Comparison of ENCODE assay signal across 8 cellular contexts in the genomic region with DNA sequence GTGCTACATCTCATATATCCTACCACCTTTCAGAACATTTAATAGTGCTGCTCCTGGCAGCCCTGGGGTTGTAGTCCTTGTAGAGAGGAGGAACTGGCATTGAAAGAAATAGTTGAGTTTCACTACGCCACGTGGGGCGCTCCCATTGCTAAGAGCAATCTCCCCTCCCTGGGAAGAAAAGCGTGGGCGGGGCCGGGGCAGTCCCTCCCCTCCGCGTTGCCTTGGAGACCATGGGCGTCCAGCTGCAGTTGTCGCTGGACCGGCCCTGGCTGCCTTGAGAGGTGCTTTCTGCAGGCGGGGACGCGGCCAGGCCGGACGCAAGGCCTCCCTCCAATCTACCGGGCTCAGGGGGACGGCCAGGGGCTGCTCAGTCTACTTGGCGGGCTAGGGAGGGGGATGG. TPM values are rescaled to one million over a fixed set of nuclear protein-coding genes. Genes with fewer than 3 reads are reported as not detected.
A peak's percentile ranks its signal among the peaks of the same experiment; 100 is the strongest.
DNase-seq lines count a peak whose midpoint lies in the region; ATAC-seq and TF ChIP-seq lines count a peak whose summit lies in the region.

No MANE protein-coding gene starts in this region.

- peak; percentile 40 for ATAC-seq in activated naive CD8-positive, alpha-beta T cell treated with anti-CD3 and anti-CD28 coated beads, Interleukin-2, amount 50 U/mL, for 24 hours
- no peak for ATAC-seq in HG02759 (IDR thresholded peaks at IDR 0.05; ENCODE audit: unreplicated experiment)
- no peak for ATAC-seq in GM18505 (IDR thresholded peaks at IDR 0.05; ENCODE audit: unreplicated experiment)

- H3K4me3 Mint-ChIP-seq in activated naive CD8-positive, alpha-beta T cell treated with anti-CD3 and anti-CD28 coated beads, Interleukin-2, amount 50 U/mL, for 24 hours = no peak overlapping the region

- no peak for TF ChIP-seq POLR2A in GM18505 (IDR thresholded peaks at IDR 0.05; ENCODE audit: borderline replicate concordance, extremely low read depth, insufficient read depth, insufficient read length)

- H3K9me3 Mint-ChIP-seq in activated naive CD8-positive, alpha-beta T cell treated with anti-CD3 and anti-CD28 coated beads, Interleukin-2, amount 50 U/mL, for 24 hours = peaks cover 19% of the 10 kb centered on the region

- DNase-seq in Daoy (ENCODE audit: low read depth) (peak; percentile 91), hepatic stellate cell (ENCODE audit: low spot score) (peak; percentile 20), retina (peak; percentile 85), HuH-7 (ENCODE audit: low spot score) (no peak), COLO829 (ENCODE audit: low spot score) (no peak)
- DNase-seq in activated naive CD8-positive, alpha-beta T cell treated with anti-CD3 and anti-CD28 coated beads, Interleukin-2, amount 50 U/mL, for 24 hours = peak; percentile 37

- peaks cover 4% of the 10 kb centered on the region for H3K27me3 Mint-ChIP-seq in activated naive CD8-positive, alpha-beta T cell treated with anti-CD3 and anti-CD28 coated beads, Interleukin-2, amount 50 U/mL, for 24 hours

- peaks cover 1% of the 10 kb centered on the region for H3K4me1 Mint-ChIP-seq in activated naive CD8-positive, alpha-beta T cell treated with anti-CD3 and anti-CD28 coated beads, Interleukin-2, amount 50 U/mL, for 24 hours

- H3K36me3 Mint-ChIP-seq in activated naive CD8-positive, alpha-beta T cell treated with anti-CD3 and anti-CD28 coated beads, Interleukin-2, amount 50 U/mL, for 24 hours (ENCODE audit: low read depth) = peaks cover 3% of the 10 kb centered on the region

- H3K27ac Mint-ChIP-seq in activated naive CD8-positive, alpha-beta T cell treated with anti-CD3 and anti-CD28 coated beads, Interleukin-2, amount 50 U/mL, for 24 hours = no peak overlapping the region

RNA-seq across cellular contexts. Expression of a gene that starts 0.4 kb away (rescaled TPM):
- total RNA-seq in Daoy (2014; rRNA removed; shearing (Covaris generic)) = 1.3 and 1.9 TPM in 2 replicates

Comparison
In these comparisons a context has a peak if more than half of its experiments do, and no peak if none do; other contexts are left out.
1. DNase-seq: peak in Daoy (single experiment), activated naive CD8-positive, alpha-beta T cell treated with anti-CD3 and anti-CD28 coated beads, Interleukin-2, amount 50 U/mL, for 24 hours (single experiment), hepatic stellate cell (single experiment) and retina (single experiment); none in HuH-7 (single experiment) and COLO829 (single experiment).